ENCODE assay signal across 18 cellular contexts in genomic region chr1:159204071-159204790, GRCh38. TPM values are rescaled to one million over a fixed set of nuclear protein-coding genes. Genes with fewer than 3 reads are reported as not detected.
"Had no signal": no experiment of that assay in that cellular context is flagged by ENCODE, and none has a peak within 500 bp of the region (broad histone marks: within the 10 kb centered on the region; RNA-seq: fewer than 3 reads in every experiment).

No MANE protein-coding gene starts in this region.

- ATAC-seq: activated CD4-positive, alpha-beta T cell treated with anti-CD3 and anti-CD28 coated beads for 36 hours; left cardiac atrium; stimulated activated naive B cell treated with anti-CD40 and anti-IgM and Interleukin-4, amounts not matched to agents 10 μg/mL and 1 μg/mL and 100 μg/mL, for 72 hours had no signal

- H3K27ac Mint-ChIP-seq: activated CD4-positive, alpha-beta memory T cell treated with anti-CD3 and anti-CD28 coated beads for 36 hours; activated CD4-positive, alpha-beta T cell treated with anti-CD3 and anti-CD28 coated beads for 36 hours; activated naive CD4-positive, alpha-beta T cell treated with anti-CD3 and anti-CD28 coated beads, Interleukin-2, amount 50 U/mL, for 24 hours; activated T-cell treated with anti-CD3 and anti-CD28 coated beads, Interleukin-2, amount 50 U/mL, for 24 hours; stimulated activated naive B cell treated with anti-CD40 and anti-IgM and Interleukin-4, amounts not matched to agents 10 μg/mL and 1 μg/mL and 100 μg/mL, for 72 hours had no signal

- DNase-seq: activated CD4-positive, alpha-beta memory T cell treated with anti-CD3 and anti-CD28 coated beads for 36 hours; activated CD4-positive, alpha-beta T cell treated with anti-CD3 and anti-CD28 coated beads for 36 hours; activated effector memory CD4-positive, alpha-beta T cell treated with Interleukin-2 at 50 U/mL for 16 hours; activated T-cell treated with anti-CD3 and anti-CD28 coated beads, Interleukin-2, amount 50 U/mL, for 24 hours; adrenal gland; heart left ventricle; left cardiac atrium; naive B cell; stimulated activated naive B cell treated with anti-CD40 and anti-IgM and Interleukin-4, amounts not matched to agents 10 μg/mL and 1 μg/mL and 100 μg/mL, for 72 hours; T-helper 9 cell; thyroid gland; WERI-Rb-1 had no signal

- H3K9me3 ChIP-seq: adrenal gland, heart left ventricle, thyroid gland had no signal

- H3K4me3 Mint-ChIP-seq: activated CD4-positive, alpha-beta memory T cell treated with anti-CD3 and anti-CD28 coated beads for 36 hours; activated CD4-positive, alpha-beta T cell treated with anti-CD3 and anti-CD28 coated beads for 36 hours; activated naive CD4-positive, alpha-beta T cell treated with anti-CD3 and anti-CD28 coated beads, Interleukin-2, amount 50 U/mL, for 24 hours; activated T-cell treated with anti-CD3 and anti-CD28 coated beads, Interleukin-2, amount 50 U/mL, for 24 hours; naive B cell; stimulated activated naive B cell treated with anti-CD40 and anti-IgM and Interleukin-4, amounts not matched to agents 10 μg/mL and 1 μg/mL and 100 μg/mL, for 72 hours had no signal

- H3K36me3 ChIP-seq: adrenal gland, heart left ventricle, thyroid gland, WERI-Rb-1 had no signal

- H3K36me3 Mint-ChIP-seq: activated CD4-positive, alpha-beta memory T cell treated with anti-CD3 and anti-CD28 coated beads for 36 hours; activated naive CD4-positive, alpha-beta T cell treated with anti-CD3 and anti-CD28 coated beads, Interleukin-2, amount 50 U/mL, for 24 hours; stimulated activated naive B cell treated with anti-CD40 and anti-IgM and Interleukin-4, amounts not matched to agents 10 μg/mL and 1 μg/mL and 100 μg/mL, for 72 hours had no signal

- H3K27me3 ChIP-seq: thyroid gland had no signal

- FAIRE-seq: colon, frontal cortex had no signal

- H3K27ac ChIP-seq: adrenal gland, thyroid gland, WERI-Rb-1 had no signal

- H3K4me1 ChIP-seq: adrenal gland, heart left ventricle, thyroid gland had no signal

- H3K4me3 ChIP-seq: adrenal gland, thyroid gland had no signal

- H3K9me3 Mint-ChIP-seq: activated CD4-positive, alpha-beta memory T cell treated with anti-CD3 and anti-CD28 coated beads for 36 hours; activated naive CD4-positive, alpha-beta T cell treated with anti-CD3 and anti-CD28 coated beads, Interleukin-2, amount 50 U/mL, for 24 hours; activated T-cell treated with anti-CD3 and anti-CD28 coated beads, Interleukin-2, amount 50 U/mL, for 24 hours; naive B cell; stimulated activated naive B cell treated with anti-CD40 and anti-IgM and Interleukin-4, amounts not matched to agents 10 μg/mL and 1 μg/mL and 100 μg/mL, for 72 hours had no signal

RNA-seq across cellular contexts. Expression of gene ACKR1, which starts 0.4 kb away (rescaled TPM):
- total RNA-seq: activated CD4-positive, alpha-beta memory T cell treated with anti-CD3 and anti-CD28 coated beads for 36 hours; activated CD4-positive, alpha-beta T cell treated with anti-CD3 and anti-CD28 coated beads for 36 hours; fibroblast of lung; mononuclear cell; renal cortical epithelial cell had no signal
- polyA plus RNA-seq: fibroblast of lung had no signal

RNA-seq across cellular contexts. Expression of gene CADM3, which starts 32.8 kb away (rescaled TPM):
- total RNA-seq: activated CD4-positive, alpha-beta memory T cell treated with anti-CD3 and anti-CD28 coated beads for 36 hours; activated CD4-positive, alpha-beta T cell treated with anti-CD3 and anti-CD28 coated beads for 36 hours; fibroblast of lung had no signal
- polyA plus RNA-seq: fibroblast of lung had no signal
